ENCODE assay signal across 26 cellular contexts in genomic region chr3:54376941-54377578, GRCh38.
"Had no signal": no experiment of that assay in that cellular context is flagged by ENCODE, and none has a peak within 500 bp of the region (broad histone marks: within the 10 kb centered on the region; RNA-seq: fewer than 3 reads in every experiment).

No MANE protein-coding gene starts in this region.

- H3K9me3 Mint-ChIP-seq: activated CD4-positive, alpha-beta memory T cell treated with anti-CD3 and anti-CD28 coated beads for 36 hours; activated CD4-positive, alpha-beta T cell treated with anti-CD3 and anti-CD28 coated beads, Interleukin-2, amount 10 ng/mL, durations not matched to agents 24 days and 14 days; activated T-cell treated with anti-CD3 and anti-CD28 coated beads, Interleukin-2, amount 50 U/mL, for 4 hours; activated T-helper 17 cell treated with anti-CD3 and anti-CD28 coated beads, Interleukin-2, amount 50 U/mL, for 72 hours; naive B cell; stimulated activated memory B cell treated with anti-CD40 and anti-IgM and Interleukin-4, amounts not matched to agents 10 μg/mL and 1 μg/mL and 100 μg/mL, for 72 hours; stimulated activated naive CD8-positive, alpha-beta T cell treated with anti-CD3 and anti-CD28 coated beads, Interleukin-15, amount 100 ng/mL, for 72 hours had no signal

- H3K27ac Mint-ChIP-seq: activated CD4-positive, alpha-beta memory T cell treated with anti-CD3 and anti-CD28 coated beads for 36 hours; activated CD4-positive, alpha-beta T cell treated with anti-CD3 and anti-CD28 coated beads, Interleukin-2, amount 10 ng/mL, durations not matched to agents 24 days and 14 days; activated T-helper 17 cell treated with anti-CD3 and anti-CD28 coated beads, Interleukin-2, amount 50 U/mL, for 72 hours; naive B cell; stimulated activated memory B cell treated with anti-CD40 and anti-IgM and Interleukin-4, amounts not matched to agents 10 μg/mL and 1 μg/mL and 100 μg/mL, for 72 hours; stimulated activated naive CD8-positive, alpha-beta T cell treated with anti-CD3 and anti-CD28 coated beads, Interleukin-15, amount 100 ng/mL, for 72 hours; T-helper 17 cell had no signal

- H3K36me3 Mint-ChIP-seq: activated CD4-positive, alpha-beta memory T cell treated with anti-CD3 and anti-CD28 coated beads for 36 hours; naive B cell; stimulated activated memory B cell treated with anti-CD40 and anti-IgM and Interleukin-4, amounts not matched to agents 10 μg/mL and 1 μg/mL and 100 μg/mL, for 72 hours had no signal

- DNase-seq: activated CD4-positive, alpha-beta memory T cell treated with anti-CD3 and anti-CD28 coated beads for 36 hours; activated CD4-positive, alpha-beta T cell treated with anti-CD3 and anti-CD28 coated beads, Interleukin-2, amount 10 ng/mL, durations not matched to agents 24 days and 14 days; activated CD4-positive, CD25-positive, alpha-beta regulatory T cell treated with anti-CD3 and anti-CD28 coated beads, Interleukin-2, amount 50 U/mL, for 72 hours; activated CD8-positive, alpha-beta memory T cell treated with anti-CD3 and anti-CD28 coated beads, Interleukin-2, amount 50 U/mL, for 48 hours; activated gamma-delta T cell treated with Interleukin-2 at 50 U/mL for 16 hours; activated naive CD4-positive, alpha-beta T cell treated with anti-CD3 and anti-CD28 coated beads, Interleukin-2, amount 50 U/mL, for 16 hours; activated T-cell treated with anti-CD3 and anti-CD28 coated beads, Interleukin-2, amount 50 U/mL, for 4 hours; amygdala; central memory CD4-positive, alpha-beta T cell; dermis blood vessel endothelial cell; effector CD4-positive, alpha-beta T cell; foreskin melanocyte; heart right ventricle; kidney glomerular epithelial cell; left lung; mammary epithelial cell; naive B cell; ovary; retina; stimulated activated CD4-positive, alpha-beta T cell treated with anti-CD3 and anti-CD28 coated beads, Interleukin-1b, Interleukin-23, amount 100 ng/mL, for 48 hours; stimulated activated CD4-positive, alpha-beta T cell treated with anti-CD3 and anti-CD28 coated beads, Interleukin-4, amount 100 ng/mL, for 4 hours; stimulated activated CD8-positive, alpha-beta memory T cell treated with anti-CD3 and anti-CD28 coated beads, Interleukin-4, amount 100 ng/mL, for 48 hours; stimulated activated naive CD8-positive, alpha-beta T cell treated with anti-CD3 and anti-CD28 coated beads, Interleukin-15, amount 100 ng/mL, for 72 hours; T-helper 17 cell had no signal

- H3K27me3 Mint-ChIP-seq: activated CD4-positive, alpha-beta T cell treated with anti-CD3 and anti-CD28 coated beads, Interleukin-2, amount 10 ng/mL, durations not matched to agents 24 days and 14 days; stimulated activated memory B cell treated with anti-CD40 and anti-IgM and Interleukin-4, amounts not matched to agents 10 μg/mL and 1 μg/mL and 100 μg/mL, for 72 hours had no signal

- H3K4me3 Mint-ChIP-seq: activated CD4-positive, alpha-beta memory T cell treated with anti-CD3 and anti-CD28 coated beads for 36 hours; activated CD4-positive, alpha-beta T cell treated with anti-CD3 and anti-CD28 coated beads, Interleukin-2, amount 10 ng/mL, durations not matched to agents 24 days and 14 days; activated T-cell treated with anti-CD3 and anti-CD28 coated beads, Interleukin-2, amount 50 U/mL, for 4 hours; activated T-helper 17 cell treated with anti-CD3 and anti-CD28 coated beads, Interleukin-2, amount 50 U/mL, for 72 hours; naive B cell; stimulated activated memory B cell treated with anti-CD40 and anti-IgM and Interleukin-4, amounts not matched to agents 10 μg/mL and 1 μg/mL and 100 μg/mL, for 72 hours; stimulated activated naive CD8-positive, alpha-beta T cell treated with anti-CD3 and anti-CD28 coated beads, Interleukin-15, amount 100 ng/mL, for 72 hours; T-helper 17 cell had no signal

- ATAC-seq: activated T-cell treated with anti-CD3 and anti-CD28 coated beads, Interleukin-2, amount 50 U/mL, for 4 hours; activated T-helper 17 cell treated with anti-CD3 and anti-CD28 coated beads, Interleukin-2, amount 50 U/mL, for 72 hours; left lung; stimulated activated memory B cell treated with anti-CD40 and anti-IgM and Interleukin-4, amounts not matched to agents 10 μg/mL and 1 μg/mL and 100 μg/mL, for 72 hours; stimulated activated naive CD8-positive, alpha-beta T cell treated with anti-CD3 and anti-CD28 coated beads, Interleukin-15, amount 100 ng/mL, for 72 hours; T-helper 17 cell had no signal

- H3K4me1 Mint-ChIP-seq: activated CD4-positive, alpha-beta T cell treated with anti-CD3 and anti-CD28 coated beads, Interleukin-2, amount 10 ng/mL, durations not matched to agents 24 days and 14 days; activated T-helper 17 cell treated with anti-CD3 and anti-CD28 coated beads, Interleukin-2, amount 50 U/mL, for 72 hours; naive B cell; stimulated activated memory B cell treated with anti-CD40 and anti-IgM and Interleukin-4, amounts not matched to agents 10 μg/mL and 1 μg/mL and 100 μg/mL, for 72 hours; stimulated activated naive CD8-positive, alpha-beta T cell treated with anti-CD3 and anti-CD28 coated beads, Interleukin-15, amount 100 ng/mL, for 72 hours had no signal
